ENCODE assay signal across 28 cellular contexts in the genomic region with DNA sequence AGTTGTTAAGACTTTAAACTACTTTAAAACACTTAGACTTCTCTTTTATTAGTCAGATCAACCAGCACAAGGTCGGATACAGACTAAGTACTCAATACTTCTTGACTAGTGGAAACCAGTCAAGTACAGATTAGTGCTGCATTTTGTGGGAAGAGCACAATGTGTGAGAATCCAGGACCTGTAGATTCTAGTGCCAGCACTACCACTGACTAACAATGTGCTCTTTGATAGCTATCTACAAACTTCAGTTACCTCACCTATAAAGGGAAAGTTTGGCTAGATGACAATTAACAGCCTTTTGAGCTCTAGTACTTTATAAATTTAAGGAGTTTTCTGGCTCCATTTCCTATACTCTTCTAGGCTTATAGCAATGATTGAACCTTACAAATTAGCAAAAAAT.
"Had no signal": no experiment of that assay in that cellular context is flagged by ENCODE, and none has a peak within 500 bp of the region (broad histone marks: within the 10 kb centered on the region; RNA-seq: fewer than 3 reads in every experiment).

No MANE protein-coding gene starts in this region.

- DNase-seq: activated CD4-positive, alpha-beta memory T cell treated with anti-CD3 and anti-CD28 coated beads, Interleukin-2, amount 10 ng/mL, durations not matched to agents 7 days and 5 days; activated CD4-positive, alpha-beta T cell treated with anti-CD3 and anti-CD28 coated beads for 1 hour; activated CD4-positive, alpha-beta T cell treated with anti-CD3 and anti-CD28 coated beads for 36 hours; activated CD4-positive, alpha-beta T cell treated with anti-CD3 and anti-CD28 coated beads for 48 hours; activated CD4-positive, alpha-beta T cell treated with anti-CD3 and anti-CD28 coated beads, Interleukin-2, amount 10 ng/mL, durations not matched to agents 7 days and 5 days; activated CD4-positive, alpha-beta T cell treated with anti-CD3 and anti-CD28 coated beads, Interleukin-2, amount 50 U/mL, for 48 hours; activated CD4-positive, CD25-positive, alpha-beta regulatory T cell; activated CD8-positive, alpha-beta memory T cell treated with anti-CD3 and anti-CD28 coated beads for 24 hours; activated CD8-positive, alpha-beta memory T cell treated with anti-CD3 and anti-CD28 coated beads, Interleukin-2, amount 10 ng/mL, durations not matched to agents 7 days and 5 days; activated CD8-positive, alpha-beta memory T cell treated with anti-CD3 and anti-CD28 coated beads, Interleukin-2, amount 50 U/mL, for 48 hours; activated CD8-positive, alpha-beta T cell treated with anti-CD3 and anti-CD28 coated beads, Interleukin-2, amount 10 ng/mL, durations not matched to agents 7 days and 5 days; activated effector memory CD4-positive, alpha-beta T cell treated with Interleukin-2 at 50 U/mL for 16 hours; activated gamma-delta T cell; activated naive CD4-positive, alpha-beta T cell treated with anti-CD3 and anti-CD28 coated beads, Interleukin-2, amount 10 ng/mL, durations not matched to agents 7 days and 5 days; activated naive CD4-positive, alpha-beta T cell treated with Interleukin-2 at 50 U/mL for 16 hours; activated naive CD8-positive, alpha-beta T cell treated with anti-CD3 and anti-CD28 coated beads, Interleukin-2, amount 10 ng/mL, durations not matched to agents 7 days and 5 days; activated naive CD8-positive, alpha-beta T cell treated with anti-CD3 and anti-CD28 coated beads, Interleukin-2, amount 50 U/mL, for 24 hours; activated T-cell treated with anti-CD3 and anti-CD28 coated beads, Interleukin-2, amount 50 U/mL, for 24 hours; activated T-cell treated with anti-CD3 and anti-CD28 coated beads, Interleukin-2, amount 50 U/mL, for 48 hours; aorta; caudate nucleus; T-helper 1 cell; T-helper 2 cell; T-helper 9 cell; WERI-Rb-1 had no signal

- H3K27me3 ChIP-seq: cardiac muscle cell had no signal

- H3K4me3 ChIP-seq: cardiac muscle cell had no signal

- ATAC-seq: activated CD4-positive, alpha-beta T cell treated with anti-CD3 and anti-CD28 coated beads for 36 hours; activated CD4-positive, CD25-positive, alpha-beta regulatory T cell treated with anti-CD3 and anti-CD28 coated beads, Interleukin-2, amount 50 U/mL, for 24 hours; activated CD8-positive, alpha-beta memory T cell treated with anti-CD3 and anti-CD28 coated beads, Interleukin-2, amount 10 ng/mL, durations not matched to agents 7 days and 5 days; activated CD8-positive, alpha-beta T cell treated with anti-CD3 and anti-CD28 coated beads, Interleukin-2, amount 10 ng/mL, durations not matched to agents 7 days and 5 days; activated naive CD8-positive, alpha-beta T cell treated with anti-CD3 and anti-CD28 coated beads, Interleukin-2, amount 50 U/mL, for 24 hours; WTC11 had no signal

- H3K27ac ChIP-seq: cardiac muscle cell, WERI-Rb-1 had no signal
